28 cellular contexts compared by ENCODE assay signal in genomic region chr6:50862172-50862571, GRCh38. TPM values are rescaled to one million over a fixed set of nuclear protein-coding genes. Genes with fewer than 3 reads are reported as not detected.
"Had no signal": no experiment of that assay in that cellular context is flagged by ENCODE, and none has a peak within 500 bp of the region (broad histone marks: within the 10 kb centered on the region; RNA-seq: fewer than 3 reads in every experiment).

No MANE protein-coding gene starts in this region.

- DNase-seq: activated CD4-positive, alpha-beta T cell treated with anti-CD3 and anti-CD28 coated beads, Interleukin-2, amount 10 ng/mL, durations not matched to agents 24 days and 14 days; activated CD4-positive, alpha-beta T cell treated with anti-CD3 and anti-CD28 coated beads, Interleukin-2, amount 50 U/mL, for 48 hours; activated CD4-positive, CD25-positive, alpha-beta regulatory T cell treated with anti-CD3 and anti-CD28 coated beads, Interleukin-2, amount 50 U/mL, for 72 hours; activated CD8-positive, alpha-beta memory T cell treated with anti-CD3 and anti-CD28 coated beads, Interleukin-2, amount 10 ng/mL, durations not matched to agents 7 days and 5 days; activated effector memory CD4-positive, alpha-beta T cell treated with anti-CD3 and anti-CD28 coated beads, Interleukin-2, amount 50 U/mL, for 16 hours; activated naive CD4-positive, alpha-beta T cell treated with Interleukin-2 at 50 U/mL for 16 hours; activated naive CD8-positive, alpha-beta T cell treated with anti-CD3 and anti-CD28 coated beads, Interleukin-2, amount 50 U/mL, for 24 hours; activated T-cell treated with anti-CD3 and anti-CD28 coated beads, Interleukin-2, amount 50 U/mL, for 4 hours; amniotic stem cell; body of pancreas; central memory CD4-positive, alpha-beta T cell; MG63; MV-4-11; NCI-H1092 treated with DMSO at 0.1 percent for 48 hours; NCI-H1417 treated with DMSO at 0.1 percent for 48 hours; NCI-H1694; NCI-H2029; NCI-H2107; NCI-H510A treated with DMSO at 0.1 percent for 48 hours; Peyer's patch; Right ventricle myocardium superior; T-helper 17 cell; T-helper 9 cell had no signal

- H3K36me3 ChIP-seq: ascending aorta, MG63, Peyer's patch had no signal

- H3K4me1 ChIP-seq: ascending aorta, body of pancreas, Peyer's patch had no signal

- H3K9me3 ChIP-seq: ascending aorta, body of pancreas, MG63, Peyer's patch had no signal

- H3K27ac ChIP-seq: ascending aorta, body of pancreas, Peyer's patch, RWPE1 had no signal

- H3K27me3 ChIP-seq: ascending aorta, body of pancreas, MG63, Peyer's patch had no signal

- H3K4me3 ChIP-seq: ascending aorta, body of pancreas, MG63, Peyer's patch had no signal

RNA-seq across cellular contexts. Expression of gene TFAP2B, which starts 43.5 kb away (rescaled TPM):
- total RNA-seq: activated CD4-positive, alpha-beta T cell treated with anti-CD3 and anti-CD28 coated beads, Interleukin-2, amount 10 ng/mL, durations not matched to agents 24 days and 14 days; activated CD8-positive, alpha-beta memory T cell treated with anti-CD3 and anti-CD28 coated beads, Interleukin-2, amount 10 ng/mL, durations not matched to agents 7 days and 5 days; activated naive CD4-positive, alpha-beta T cell treated with anti-CD3 and anti-CD28 coated beads, Interleukin-2, amount 50 U/mL, for 72 hours; activated T-cell treated with anti-CD3 and anti-CD28 coated beads, Interleukin-2, amount 50 U/mL, for 4 hours; ascending aorta; body of pancreas; bronchial epithelial cell; Peyer's patch; Right ventricle myocardium superior; T-helper 17 cell; WTC11 had no signal
